Comparison of ENCODE assay signal across 10 cellular contexts in genomic region chr7:50331564-50332208, GRCh38. TPM values are rescaled to one million over a fixed set of nuclear protein-coding genes. Genes with fewer than 3 reads are reported as not detected.
DNase-seq lines count a peak whose midpoint lies in the region; ATAC-seq and TF ChIP-seq lines count a peak whose summit lies in the region.
"Had no signal": no experiment of that assay in that cellular context is flagged by ENCODE, and none has a peak within 500 bp of the region (broad histone marks: within the 10 kb centered on the region; RNA-seq: fewer than 3 reads in every experiment).

No MANE protein-coding gene starts in this region.

- DNase-seq in NCI-H510A treated with DMSO at 0.1 percent for 48 hours (lab: John Stamatoyannopoulos, UW) (peak; percentile 51), NCI-H510A (lab: John Stamatoyannopoulos, UW) (no peak), renal cortical epithelial cell (ENCODE audit: low read depth) (peak; percentile 70), epidermal melanocyte (ENCODE audit: insufficient read length, low spot score) (no peak), NCI-H2081 (lab: John Stamatoyannopoulos, UW) (no peak), DMS 273 treated with DMSO at 0.1 percent for 48 hours (lab: John Stamatoyannopoulos, UW) (no peak)
- DNase-seq: IMR-90 had no signal

- peaks cover 40% of the 10 kb centered on the region for H3K79me2 ChIP-seq in OCI-LY1 (ENCODE audit: insufficient read depth, low read length)

- peaks cover 86% of the 10 kb centered on the region for H3K36me3 ChIP-seq in OCI-LY1 (ENCODE audit: insufficient read depth, low read length)

- no peaks in the 10 kb centered on the region for H4K20me1 ChIP-seq in OCI-LY1 (ENCODE audit: insufficient read depth, low read length)

- H3F3A ChIP-seq in OCI-LY1 (ENCODE audit: insufficient read depth, low read length), result peaks cover 27% of the 10 kb centered on the region

- ATAC-seq in HG02678 (IDR thresholded peaks at IDR 0.05; ENCODE audit: unreplicated experiment), result peak; percentile 77

- TF ChIP-seq CTCF in OCI-LY1 (IDR thresholded peaks at IDR 0.05; ENCODE audit: low read length), result no peak

- H3K9me2 ChIP-seq in OCI-LY1 (ENCODE audit: low read depth, low read length), result no peaks in the 10 kb centered on the region

- peak overlapping the region; percentile 83 for H3K27ac ChIP-seq in OCI-LY1 (ENCODE audit: low read depth, low read length, poor library complexity, severe bottlenecking)
- H3K27ac ChIP-seq: 22Rv1 had no signal

- H3K4me1 ChIP-seq in OCI-LY1 (ENCODE audit: insufficient read depth, low read length, severe bottlenecking), result peaks cover 100% of the 10 kb centered on the region

- no peak overlapping the region for H2AFZ ChIP-seq in OCI-LY1 (ENCODE audit: low read length)

- H3K9ac ChIP-seq in OCI-LY1 (ENCODE audit: low read length), result peak overlapping the region; percentile 48

- H3K27me3 ChIP-seq in OCI-LY1 (ENCODE audit: insufficient read depth, low read length), result no peaks in the 10 kb centered on the region

- H3K9me3 ChIP-seq in OCI-LY1 (ENCODE audit: low read length), result no peaks in the 10 kb centered on the region

- peak overlapping the region; percentile 22 for H3K4me3 ChIP-seq in OCI-LY1 (ENCODE audit: low read depth, low read length, poor library complexity, severe bottlenecking)

- peak overlapping the region; percentile 50 for H3K4me2 ChIP-seq in OCI-LY1 (ENCODE audit: low read length)

RNA-seq across cellular contexts. Expression of gene IKZF1, which starts 27.2 kb away (rescaled TPM):
- 2.4 TPM in 1 of 2 replicates, not detected in the other for total RNA-seq in renal cortical epithelial cell
- total RNA-seq: IMR-90 had no signal

Comparison
In these comparisons a context has a peak if more than half of its experiments do, and no peak if none do; other contexts are left out.
1. DNase-seq: peak in NCI-H510A treated with DMSO at 0.1 percent for 48 hours (single experiment) and renal cortical epithelial cell (single experiment); none in NCI-H510A (single experiment), epidermal melanocyte (single experiment), NCI-H2081 (0 of 2) and DMS 273 treated with DMSO at 0.1 percent for 48 hours (single experiment).